In the genomic region with DNA sequence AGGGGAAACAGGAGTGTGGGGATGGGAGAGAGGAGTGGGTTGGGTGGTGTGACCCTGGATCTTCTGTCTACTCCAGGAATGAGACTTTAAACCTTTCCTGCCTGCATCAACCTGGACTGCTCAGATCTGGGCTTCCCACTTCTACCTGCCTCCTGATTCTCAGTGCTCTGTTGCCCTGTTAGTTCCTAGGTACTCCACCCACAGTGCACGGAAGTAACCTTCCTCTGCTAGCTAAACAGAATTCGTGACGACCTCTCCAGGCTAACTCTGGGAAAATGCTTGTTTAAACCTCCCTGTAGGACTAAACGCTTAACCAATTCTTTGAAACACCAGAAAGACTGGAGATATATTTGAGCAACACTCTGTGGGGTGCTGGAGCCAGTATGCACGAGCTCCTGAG, we compare ENCODE assay signal across 18 cellular contexts.
"Had no signal": no experiment of that assay in that cellular context is flagged by ENCODE, and none has a peak within 500 bp of the region (broad histone marks: within the 10 kb centered on the region; RNA-seq: fewer than 3 reads in every experiment).

No MANE protein-coding gene starts in this region.

- H3K27ac ChIP-seq: dorsolateral prefrontal cortex, heart left ventricle, neutrophil, skin epidermis, suprapubic skin had no signal

- H3K36me3 ChIP-seq: heart left ventricle, neutrophil, suprapubic skin, tibial nerve had no signal

- H3K9me3 ChIP-seq: heart left ventricle, neutrophil, suprapubic skin, tibial nerve had no signal

- H3K27me3 ChIP-seq: heart left ventricle, neutrophil, suprapubic skin, tibial nerve had no signal

- H3K4me3 ChIP-seq: dorsolateral prefrontal cortex, heart left ventricle, skin epidermis, suprapubic skin, tibial nerve had no signal

- H3K4me1 ChIP-seq: suprapubic skin had no signal

- DNase-seq: cortex of kidney; dorsolateral prefrontal cortex; effector CD8-positive, alpha-beta T cell; heart left ventricle; hippocampal formation; mammary epithelial cell; naive thymus-derived CD4-positive, alpha-beta T cell; nephron progenitor cell; stimulated activated CD4-positive, alpha-beta T cell treated with anti-CD3 and anti-CD28 coated beads, Interleukin-12 subunit alpha, Interleukin-12 subunit beta, amount 100 ng/mL, for 4 hours; stimulated activated CD4-positive, alpha-beta T cell treated with anti-CD3 and anti-CD28 coated beads, Interleukin-2, amount 100 ng/mL, for 48 hours; stimulated activated naive CD8-positive, alpha-beta T cell treated with anti-CD3 and anti-CD28 coated beads, Interleukin-15, Interleukin-2, amounts not matched to agents 100 U/mL and 50 U/mL, for 24 hours had no signal

- ATAC-seq: heart left ventricle; left lobe of liver; naive thymus-derived CD4-positive, alpha-beta T cell; sciatic nerve; stimulated activated effector memory CD8-positive, alpha-beta T cell treated with anti-CD3 and anti-CD28 coated beads, Interleukin-12 subunit alpha, Interleukin-12 subunit beta, amount 100 ng/mL, for 72 hours; stimulated activated naive CD8-positive, alpha-beta T cell treated with anti-CD3 and anti-CD28 coated beads, Interleukin-15, Interleukin-2, amounts not matched to agents 100 U/mL and 50 U/mL, for 24 hours had no signal
